Comparison of ENCODE assay signal across 26 cellular contexts in the genomic region with DNA sequence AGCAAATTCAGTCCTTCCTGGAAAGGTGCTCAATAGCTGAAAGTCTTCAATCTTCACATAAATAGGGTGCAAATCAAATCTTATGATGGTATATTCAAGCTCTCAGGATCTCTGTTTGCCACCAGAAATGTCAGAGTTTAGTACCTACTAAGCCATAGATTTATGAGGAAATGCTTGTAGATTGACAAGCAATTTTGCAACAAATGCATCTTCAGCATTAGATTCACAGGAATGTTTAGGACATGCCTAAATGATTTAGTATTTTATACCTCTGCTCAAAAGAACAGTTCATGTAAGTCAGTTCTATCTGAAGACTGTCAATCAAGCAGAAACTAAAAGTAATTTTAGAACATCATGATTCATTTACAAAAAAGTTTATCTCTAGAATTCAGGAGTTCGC.
"Had no signal": no experiment of that assay in that cellular context is flagged by ENCODE, and none has a peak within 500 bp of the region (broad histone marks: within the 10 kb centered on the region; RNA-seq: fewer than 3 reads in every experiment).

No MANE protein-coding gene starts in this region.

- H3K9me3 Mint-ChIP-seq: activated CD8-positive, alpha-beta T cell treated with anti-CD3 and anti-CD28 coated beads for 36 hours; activated naive CD8-positive, alpha-beta T cell treated with anti-CD3 and anti-CD28 coated beads, Interleukin-2, amount 50 U/mL, for 24 hours; dendritic cell treated with granulocyte-macrophage colony-stimulating factor and Interleukin-4, amounts not matched to agents 40 ng/mL and 50 ng/mL, for 4 days had no signal

- H3K27ac ChIP-seq: cardiac muscle cell, hepatocyte, ovary, psoas muscle, thoracic aorta had no signal

- H3K36me3 Mint-ChIP-seq: activated CD8-positive, alpha-beta memory T cell treated with anti-CD3 and anti-CD28 coated beads, Interleukin-2, amount 10 ng/mL, durations not matched to agents 7 days and 5 days; immature natural killer cell; naive B cell had no signal

- H3K4me1 ChIP-seq: psoas muscle had no signal

- H3K27me3 ChIP-seq: cardiac muscle cell, hepatocyte, ovary, upper lobe of left lung had no signal

- H3K27ac Mint-ChIP-seq: activated CD8-positive, alpha-beta memory T cell treated with anti-CD3 and anti-CD28 coated beads, Interleukin-2, amount 10 ng/mL, durations not matched to agents 7 days and 5 days; activated CD8-positive, alpha-beta T cell treated with anti-CD3 and anti-CD28 coated beads for 36 hours; activated naive CD8-positive, alpha-beta T cell treated with anti-CD3 and anti-CD28 coated beads, Interleukin-2, amount 50 U/mL, for 24 hours; dendritic cell treated with granulocyte-macrophage colony-stimulating factor and Interleukin-4, amounts not matched to agents 40 ng/mL and 50 ng/mL, for 4 days; immature natural killer cell; naive B cell had no signal

- ATAC-seq: activated CD8-positive, alpha-beta memory T cell treated with anti-CD3 and anti-CD28 coated beads, Interleukin-2, amount 10 ng/mL, durations not matched to agents 7 days and 5 days; activated CD8-positive, alpha-beta T cell treated with anti-CD3 and anti-CD28 coated beads for 36 hours; activated naive CD8-positive, alpha-beta T cell treated with anti-CD3 and anti-CD28 coated beads, Interleukin-2, amount 50 U/mL, for 24 hours; esophagus mucosa; left lobe of liver; psoas muscle; right cardiac atrium had no signal

- H3K27me3 Mint-ChIP-seq: activated CD8-positive, alpha-beta memory T cell treated with anti-CD3 and anti-CD28 coated beads, Interleukin-2, amount 10 ng/mL, durations not matched to agents 7 days and 5 days; activated CD8-positive, alpha-beta T cell treated with anti-CD3 and anti-CD28 coated beads for 36 hours; activated naive CD8-positive, alpha-beta T cell treated with anti-CD3 and anti-CD28 coated beads, Interleukin-2, amount 50 U/mL, for 24 hours; dendritic cell treated with granulocyte-macrophage colony-stimulating factor and Interleukin-4, amounts not matched to agents 40 ng/mL and 50 ng/mL, for 4 days; naive B cell had no signal

- DNase-seq: activated CD4-positive, alpha-beta T cell treated with anti-CD3 and anti-CD28 coated beads for 48 hours; activated CD8-positive, alpha-beta memory T cell treated with anti-CD3 and anti-CD28 coated beads, Interleukin-2, amount 10 ng/mL, durations not matched to agents 7 days and 5 days; activated CD8-positive, alpha-beta T cell treated with anti-CD3 and anti-CD28 coated beads for 36 hours; activated gamma-delta T cell; activated naive CD4-positive, alpha-beta T cell treated with anti-CD3 and anti-CD28 coated beads, Interleukin-2, amount 50 U/mL, for 16 hours; activated naive CD8-positive, alpha-beta T cell treated with anti-CD3 and anti-CD28 coated beads, Interleukin-2, amount 50 U/mL, for 24 hours; activated T-cell treated with anti-CD3 and anti-CD28 coated beads for 4 hours; effector CD4-positive, alpha-beta T cell; foreskin melanocyte; immature natural killer cell; naive B cell; ovary; psoas muscle; right cardiac atrium; stimulated activated CD4-positive, alpha-beta T cell treated with anti-CD3 and anti-CD28 coated beads, Interleukin-4, amount 100 ng/mL, for 24 hours; stimulated activated naive CD4-positive, alpha-beta T cell treated with Interleukin-2 at 50 U/mL for 16 hours; T-helper 1 cell; T1000; upper lobe of left lung had no signal

- H3K4me3 Mint-ChIP-seq: activated CD8-positive, alpha-beta memory T cell treated with anti-CD3 and anti-CD28 coated beads, Interleukin-2, amount 10 ng/mL, durations not matched to agents 7 days and 5 days; activated CD8-positive, alpha-beta T cell treated with anti-CD3 and anti-CD28 coated beads for 36 hours; activated naive CD8-positive, alpha-beta T cell treated with anti-CD3 and anti-CD28 coated beads, Interleukin-2, amount 50 U/mL, for 24 hours; dendritic cell treated with granulocyte-macrophage colony-stimulating factor and Interleukin-4, amounts not matched to agents 40 ng/mL and 50 ng/mL, for 4 days; immature natural killer cell; naive B cell had no signal

- H3K36me3 ChIP-seq: cardiac muscle cell, ovary, thoracic aorta, upper lobe of left lung had no signal

- H3K9me3 ChIP-seq: ovary, psoas muscle, thoracic aorta, upper lobe of left lung had no signal

- H3K4me1 Mint-ChIP-seq: activated CD8-positive, alpha-beta memory T cell treated with anti-CD3 and anti-CD28 coated beads, Interleukin-2, amount 10 ng/mL, durations not matched to agents 7 days and 5 days; activated naive CD8-positive, alpha-beta T cell treated with anti-CD3 and anti-CD28 coated beads, Interleukin-2, amount 50 U/mL, for 24 hours; immature natural killer cell; naive B cell had no signal

- H3K4me3 ChIP-seq: cardiac muscle cell, hepatocyte, lung, ovary, psoas muscle, thoracic aorta, upper lobe of left lung had no signal
